Comparison of ENCODE assay signal across 7 cellular contexts in genomic region chr13:24934024-24934385, GRCh38.
A peak's percentile ranks its signal among the peaks of the same experiment; 100 is the strongest.
DNase-seq lines count a peak whose midpoint lies in the region; ATAC-seq and TF ChIP-seq lines count a peak whose summit lies in the region.
"Not testable (repeated sequence)": the region's sequence is repeated elsewhere in the genome, so short reads cannot be mapped to it uniquely, and the experiment has no call there.

No MANE protein-coding gene starts in this region.

- TF ChIP-seq POLR2A in gastroesophageal sphincter (IDR thresholded peaks at IDR 0.05); thyroid gland (IDR thresholded peaks at IDR 0.05): not testable (repeated sequence)

- peaks cover 50% of the 10 kb centered on the region for H3K27me3 ChIP-seq in gastroesophageal sphincter
- not testable (repeated sequence) for H3K27me3 ChIP-seq in thyroid gland

- not testable (repeated sequence) for TF ChIP-seq CTCF in gastroesophageal sphincter (IDR thresholded peaks at IDR 0.05); mucosa of descending colon (IDR thresholded peaks at IDR 0.05); thyroid gland (IDR thresholded peaks at IDR 0.05)

- not testable (repeated sequence) for H3K4me3 ChIP-seq in gastroesophageal sphincter; mucosa of descending colon; thyroid gland (replicated peaks in 1 of 3)

- WGBS in gastroesophageal sphincter (ENCODE audit: low coverage in 1 of 2), 2 donors: 53 to 64% methylated on average over 3 to 4 of the region's 4 CpGs
- WGBS in thyroid gland, 2 donors: 70 to 76% methylated on average over 4 of the region's 4 CpGs

- DNase-seq in HT1080 (ENCODE audit: low read depth) (peak; percentile 24), OCI-M1 (lab: John Stamatoyannopoulos, UW) (peak; percentile 50), astrocyte of the hippocampus (ENCODE audit: low read depth, low spot score) (peak; percentile 21)
- DNase-seq in mucosa of descending colon, thyroid gland: not testable (repeated sequence)

- intact Hi-C loops in mucosa of descending colon (cut with DNase I, micrococcal nuclease); thyroid gland (cut with DNase I): not testable (repeated sequence)

- not testable (repeated sequence) for H3K9me3 ChIP-seq in gastroesophageal sphincter, mucosa of descending colon, thyroid gland

- not testable (repeated sequence) for TF ChIP-seq EP300 in gastroesophageal sphincter (IDR thresholded peaks at IDR 0.05)

- H3K27ac ChIP-seq in gastroesophageal sphincter: not testable (repeated sequence)
- peak overlapping the region in 2 of 3 donors; percentile 4 to 21 for H3K27ac ChIP-seq in thyroid gland

- peak; percentile 67 for ATAC-seq in esophagus mucosa
- peak; percentile 60 for ATAC-seq in gastroesophageal sphincter
- peak; percentile 15 for ATAC-seq in mucosa of descending colon

- H3K4me1 ChIP-seq in gastroesophageal sphincter; mucosa of descending colon (ENCODE audit: low read depth): not testable (repeated sequence)
- peaks cover 0 to 12% of the 10 kb centered on the region in 2 donors for H3K4me1 ChIP-seq in thyroid gland

- not testable (repeated sequence) for H3K36me3 ChIP-seq in gastroesophageal sphincter; mucosa of descending colon (ENCODE audit: low read depth); thyroid gland

Comparison
In these comparisons a context has a peak if more than half of its experiments do, and no peak if none do; other contexts are left out.
1. ATAC-seq: peak in every context shown above with its lines; median percentile 67 in esophagus mucosa; 60 in gastroesophageal sphincter; 15 in mucosa of descending colon.